8 cellular contexts compared by ENCODE assay signal in genomic region chr3:71130516-71131384, GRCh38.
DNase-seq lines count a peak whose midpoint lies in the region; ATAC-seq and TF ChIP-seq lines count a peak whose summit lies in the region.

No MANE protein-coding gene starts in this region.

- intact Hi-C loops in esophagus squamous epithelium (cut with DNase I) = no loop called here
- intact Hi-C loops in naive thymus-derived CD4-positive, alpha-beta T cell (cut with micrococcal nuclease) = loop anchor here (1.0 to 5.0 kb wide), 16 partner anchors 9 to 592 kb away; no protein-coding TSS in a partner anchor

- H3K27me3 Mint-ChIP-seq in naive thymus-derived CD4-positive, alpha-beta T cell = no peaks in the 10 kb centered on the region

- peak overlapping the region; percentile 29 to 65 (median 52) for H3K4me3 ChIP-seq in esophagus squamous epithelium
- peak overlapping the region; percentile 71 for H3K4me3 ChIP-seq in naive thymus-derived CD4-positive, alpha-beta T cell (ENCODE audit: low read length)

- peak; percentile 65 for ATAC-seq in HG02870 (IDR thresholded peaks at IDR 0.05; ENCODE audit: unreplicated experiment)
- peak; percentile 86 for ATAC-seq in naive thymus-derived CD4-positive, alpha-beta T cell
- peak; percentile 58 for ATAC-seq in stimulated activated naive CD8-positive, alpha-beta T cell treated with anti-CD3 and anti-CD28 coated beads, Interleukin-15, Interleukin-2, amounts not matched to agents 100 U/mL and 50 U/mL, for 24 hours
- no peak for ATAC-seq in GM21786 (IDR thresholded peaks at IDR 0.05; ENCODE audit: unreplicated experiment)

- H3K36me3 ChIP-seq in esophagus squamous epithelium = no peaks in the 10 kb centered on the region
- H3K36me3 ChIP-seq in naive thymus-derived CD4-positive, alpha-beta T cell (ENCODE audit: control insufficient read depth in 2 of 3, insufficient read depth in 3 of 3, low read length in 3 of 3) = no peaks in the 10 kb centered on the region

- CTCF ChIA-PET in naive thymus-derived CD4-positive, alpha-beta T cell (lab: Charles Lee) = interaction anchor here (0.7 to 1.9 kb wide), 4 partner anchors 12 to 71 kb away, joined by 3 to 8 read pairs (median 5); no protein-coding TSS in a partner anchor

- no peaks in the 10 kb centered on the region for H3K27me3 ChIP-seq in esophagus squamous epithelium
- no peaks in the 10 kb centered on the region for H3K27me3 ChIP-seq in naive thymus-derived CD4-positive, alpha-beta T cell (ENCODE audit: control insufficient read depth in 2 of 2, insufficient read depth in 2 of 2, low read length in 2 of 2)

- WGBS in esophagus squamous epithelium, 2 donors = 10% methylated on average over 19 of the region's 19 CpGs

- TF ChIP-seq CTCF in esophagus squamous epithelium (IDR thresholded peaks at IDR 0.05) = no peak

- TF ChIP-seq POLR2A in esophagus squamous epithelium (IDR thresholded peaks at IDR 0.05) = peak in 2 of 4 donors; percentile 56 to 74

- H3K4me1 Mint-ChIP-seq in naive thymus-derived CD4-positive, alpha-beta T cell = peaks cover 49 to 85% (median 80%) of the 10 kb centered on the region in 7 donors

- H3K9me3 ChIP-seq in esophagus squamous epithelium = no peaks in the 10 kb centered on the region
- no peaks in the 10 kb centered on the region for H3K9me3 ChIP-seq in naive thymus-derived CD4-positive, alpha-beta T cell (ENCODE audit: control insufficient read depth in 2 of 3, low read length in 3 of 3)

- H3K4me3 Mint-ChIP-seq in naive thymus-derived CD4-positive, alpha-beta T cell = peak overlapping the region; percentile 85 to 99 (median 93)

- POLR2A ChIA-PET in naive thymus-derived CD4-positive, alpha-beta T cell (lab: Charles Lee) = interaction anchor here (0.5 to 4.4 kb wide), 27 partner anchors 9 to 363 kb away, joined by 3 to 34 read pairs (median 3); no protein-coding TSS in a partner anchor

- peak; percentile 73 for DNase-seq in GM03348 (ENCODE audit: low spot score)
- DNase-seq in NK-92 treated with Interleukin-12 subunit alpha and Interleukin-12 subunit beta, amount 100 ng/mL, for 24 hours (lab: John Stamatoyannopoulos, UW) = peak; percentile 30
- DNase-seq in activated T-cell treated with anti-CD3 and anti-CD28 coated beads, Interleukin-2, amount 50 U/mL, for 1 hour = peak; percentile 68
- peak; percentile 19 for DNase-seq in esophagus squamous epithelium (lab: John Stamatoyannopoulos, UW)
- peak; percentile 33 to 90 (median 85) for DNase-seq in naive thymus-derived CD4-positive, alpha-beta T cell
- peak; percentile 68 for DNase-seq in stimulated activated naive CD8-positive, alpha-beta T cell treated with anti-CD3 and anti-CD28 coated beads, Interleukin-15, Interleukin-2, amounts not matched to agents 100 U/mL and 50 U/mL, for 24 hours

- H3K4me1 ChIP-seq in esophagus squamous epithelium = peaks cover 12 to 89% (median 20%) of the 10 kb centered on the region in 3 donors
- peaks cover 42 to 51% of the 10 kb centered on the region in 2 donors for H3K4me1 ChIP-seq in naive thymus-derived CD4-positive, alpha-beta T cell (ENCODE audit: control insufficient read depth in 2 of 2, insufficient read depth in 2 of 2, low read length in 2 of 2)

- peak overlapping the region; percentile 94 to 99 (median 97) for H3K27ac Mint-ChIP-seq in naive thymus-derived CD4-positive, alpha-beta T cell

- no peaks in the 10 kb centered on the region for H3K9me3 Mint-ChIP-seq in naive thymus-derived CD4-positive, alpha-beta T cell

- H3K36me3 Mint-ChIP-seq in naive thymus-derived CD4-positive, alpha-beta T cell = peaks cover 4 to 12% (median 5%) of the 10 kb centered on the region in 5 donors

- H3K27ac ChIP-seq in esophagus squamous epithelium = peak overlapping the region; percentile 76 to 94 (median 82)
- H3K27ac ChIP-seq in naive thymus-derived CD4-positive, alpha-beta T cell (ENCODE audit: low read depth, low read length) = peak overlapping the region; percentile 89

Comparison
In these comparisons a context has a peak if more than half of its experiments do, and no peak if none do; other contexts are left out.
1. DNase-seq: peak in every context shown above with its lines; median percentile 85 in naive thymus-derived CD4-positive, alpha-beta T cell; 73 in GM03348; 68 in activated T-cell treated with anti-CD3 and anti-CD28 coated beads, Interleukin-2, amount 50 U/mL, for 1 hour; 68 in stimulated activated naive CD8-positive, alpha-beta T cell treated with anti-CD3 and anti-CD28 coated beads, Interleukin-15, Interleukin-2, amounts not matched to agents 100 U/mL and 50 U/mL, for 24 hours; 30 in NK-92 treated with Interleukin-12 subunit alpha and Interleukin-12 subunit beta, amount 100 ng/mL, for 24 hours; 19 in esophagus squamous epithelium.